ENCODE assay signal across 8 cellular contexts in genomic region chr16:89167425-89167941, GRCh38. TPM values are rescaled to one million over a fixed set of nuclear protein-coding genes. Genes with fewer than 3 reads are reported as not detected.
DNase-seq lines count a peak whose midpoint lies in the region; ATAC-seq, FAIRE-seq and TF ChIP-seq lines count a peak whose summit lies in the region.

No MANE protein-coding gene starts in this region.

- no peak overlapping the region for H4K91ac ChIP-seq in H1 (replicated peaks; ENCODE audit: insufficient read length, low read length)

- no peak overlapping the region for H3K23ac ChIP-seq in H1 (ENCODE audit: insufficient read length)

- H2BK5ac ChIP-seq in H1 (ENCODE audit: low read depth, low read length), result peak overlapping the region; percentile 90; the same call in 1 of the 2 replicates

- H3K4me3 ChIP-seq in BE2C (ENCODE audit: low read depth, low read length), result no peak overlapping the region
- no peak overlapping the region for H3K4me3 ChIP-seq in HEK293 (ENCODE audit: low read depth, low read length)
- H3K4me3 ChIP-seq in H1 (ENCODE audit: extremely low read depth in 1 of 4, insufficient read depth in 2 of 4, low read depth in 3 of 4, low read length in 4 of 4), result peak overlapping the region in 1 of 4 experiments; percentile 13; a peak in 1 of 8 replicates

- peak; percentile 97 for DNase-seq in BE2C
- peak; percentile 24 for DNase-seq in NCI-H82 treated with DMSO at 0.1 percent for 48 hours (lab: John Stamatoyannopoulos, UW; ENCODE audit: unreplicated experiment)
- DNase-seq in activated CD8-positive, alpha-beta memory T cell treated with anti-CD3 and anti-CD28 coated beads for 1 hour (ENCODE audit: extremely low read depth in 1 of 2, low read depth in 1 of 2), result peak; percentile 51 to 80
- peak; percentile 81 to 99 for DNase-seq in H1 (ENCODE audit: low read depth in 1 of 2, low spot score in 2 of 2)
- DNase-seq in mesenteric fat pad (ENCODE audit: low spot score), result peak; percentile 94
- DNase-seq in stimulated activated CD8-positive, alpha-beta memory T cell treated with anti-CD3 and anti-CD28 coated beads, Interleukin-2, amount 100 ng/mL, for 1 hour (ENCODE audit: low read depth in 2 of 2), result peak; percentile 70 to 75

- no peaks in the 10 kb centered on the region for H3K36me3 ChIP-seq in BE2C
- no peaks in the 10 kb centered on the region for H3K36me3 ChIP-seq in HEK293 (ENCODE audit: control insufficient read depth in 2 of 2, insufficient read depth in 1 of 2, low read length in 2 of 2)
- H3K36me3 ChIP-seq in H1 (ENCODE audit: control insufficient read depth in 2 of 4, insufficient read depth in 4 of 4, low read length in 3 of 4), result no peaks in the 10 kb centered on the region

- peaks cover 7% of the 10 kb centered on the region for H3K4me1 ChIP-seq in BE2C
- H3K4me1 ChIP-seq in HEK293 (ENCODE audit: control insufficient read depth, insufficient read depth, low read length), result peaks cover 3% of the 10 kb centered on the region; the same call in 1 of the 2 replicates
- H3K4me1 ChIP-seq in H1 (replicated peaks in 1 of 4; ENCODE audit: control insufficient read depth in 3 of 4, insufficient read depth in 4 of 4, low read length in 3 of 4), result peaks cover 0 to 19% (median 13%) of the 10 kb centered on the region in 4 experiments; a peak in 6 of 7 replicates

- no peak overlapping the region for H3K9ac ChIP-seq in H1 (replicated peaks in 1 of 4; ENCODE audit: extremely low read depth in 1 of 4, low read depth in 3 of 4, low read length in 3 of 4)

- TF ChIP-seq POLR2A in H1 (IDR thresholded peaks at IDR 0.05; ENCODE audit: control extremely low read depth in 1 of 2, low read depth in 2 of 2, low read length in 2 of 2), result no peak

- H3K79me2 ChIP-seq in H1 (ENCODE audit: control insufficient read depth in 1 of 2, insufficient read depth in 2 of 2, low read length in 2 of 2), result no peaks in the 10 kb centered on the region

- H2BK120ac ChIP-seq in H1 (replicated peaks; ENCODE audit: low read depth, low read length), result no peak overlapping the region

- H3K27me3 ChIP-seq in BE2C (peaks cover 37% of the 10 kb centered on the region), H1 (replicated peaks in 1 of 4; ENCODE audit: control insufficient read depth in 3 of 4, extremely low read depth in 1 of 4, insufficient read depth in 3 of 4, low read length in 3 of 4) (peaks cover 0 to 6% (median 3%) of the 10 kb centered on the region in 4 experiments; a peak in 3 of 7 replicates)

- H4K5ac ChIP-seq in H1 (ENCODE audit: insufficient read length, low read depth, low read length), result no peak overlapping the region

- no peak overlapping the region for H2AK5ac ChIP-seq in H1 (ENCODE audit: low read depth, low read length)

- no peak overlapping the region for H3K14ac ChIP-seq in H1 (ENCODE audit: insufficient read length)

- peak overlapping the region; percentile 44 for H3K4ac ChIP-seq in H1 (replicated peaks; ENCODE audit: insufficient read length, low read depth, low read length)

- TF ChIP-seq CTCF in BE2C (IDR thresholded peaks at IDR 0.05; ENCODE audit: low read depth, low read length) (peak; percentile 74), HEK293 (tag by site-specific recombination; IDR thresholded peaks at IDR 0.05) (peak; percentile 96), H1 (IDR thresholded peaks at IDR 0.05; ENCODE audit: control extremely low read depth in 1 of 3, insufficient read depth in 1 of 3, low read depth in 1 of 3, low read length in 3 of 3) (peak; percentile 64 to 94 (median 93))

- 0 out of 2 replicates have a peak overlapping the region, but pooled peaks have one; percentile 88 for H2BK15ac ChIP-seq in H1 (ENCODE audit: low read length)

- CTCF ChIA-PET in HEK293 (lab: Yijun Ruan, JAX), result interaction anchor here (0.6 to 1.7 kb wide), 31 partner anchors 10 to 718 kb away, joined by 3 to 19 read pairs (median 3); partner anchors contain the start of genes APRT and ZNF778
- CTCF ChIA-PET in H1 (lab: Charles Lee; ENCODE audit: partially characterized antibody), result interaction anchor here (0.6 to 2.2 kb wide), 55 partner anchors 11 to 496 kb away, joined by 3 to 14 read pairs (median 4); partner anchors contain the start of genes ACSF3, CDT1, PABPN1L and ZNF778

- H3K79me1 ChIP-seq in H1 (ENCODE audit: low read depth, low read length), result no peaks in the 10 kb centered on the region

- H4K20me1 ChIP-seq in H1 (replicated peaks in 1 of 2; ENCODE audit: control insufficient read depth in 1 of 2, insufficient read depth in 2 of 2, low read length in 2 of 2), result peaks cover 0 to 3% of the 10 kb centered on the region in 2 experiments

- no peaks in the 10 kb centered on the region for H3K9me3 ChIP-seq in BE2C
- H3K9me3 ChIP-seq in HEK293 (ENCODE audit: control insufficient read depth, insufficient read depth, low read depth, low read length), result no peaks in the 10 kb centered on the region
- H3K9me3 ChIP-seq in H1 (ENCODE audit: insufficient read depth in 2 of 2, low read depth in 1 of 2, low read length in 1 of 2), result no peaks in the 10 kb centered on the region

- WGBS in H1 (ENCODE audit: extremely low coverage in 1 of 2, insufficient coverage in 1 of 2, insufficient read length in 1 of 2, insufficient replicate concordance in 2 of 2, low coverage in 1 of 2, low lambda C conversion rate in 2 of 2, missing lambda C conversion rate in 1 of 2), 2 experiments, result 25% methylated on average over 14 of the region's 18 CpGs; no CpG with 5 or more reads in 1 of the 2 experiments

- POLR2A ChIA-PET in HEK293 (lab: Yijun Ruan, JAX), result interaction anchor here (0.8 to 2.2 kb wide), 4 partner anchors 25 to 358 kb away, joined by 3 to 15 read pairs (median 4); partner anchors contain the start of genes APRT and ZNF778
- POLR2A ChIA-PET in H1 (lab: Charles Lee; ENCODE audit: partially characterized antibody), result interaction anchor here (0.5 to 1.8 kb wide), 4 partner anchors 13 to 577 kb away, joined by 3 to 7 read pairs (median 4); no protein-coding TSS in a partner anchor

- no peak for ATAC-seq in HG03521 (IDR thresholded peaks at IDR 0.05; ENCODE audit: unreplicated experiment)

- H2AFZ ChIP-seq in H1 (ENCODE audit: low read length), result no peak overlapping the region

- H4K8ac ChIP-seq in H1 (ENCODE audit: extremely low read depth, insufficient read depth, low read length), result peak overlapping the region; percentile 90; the same call in 1 of the 2 replicates

- peaks cover 5% of the 10 kb centered on the region for H3K23me2 ChIP-seq in H1 (ENCODE audit: low read depth, low read length)

- no peak overlapping the region for H2BK20ac ChIP-seq in H1 (ENCODE audit: low read length)

- no peak for TF ChIP-seq EP300 in H1 (IDR thresholded peaks at IDR 0.05; ENCODE audit: borderline replicate concordance in 1 of 2, low read depth in 2 of 2, low read length in 2 of 2)

- peak overlapping the region; percentile 97 for H2BK12ac ChIP-seq in H1 (ENCODE audit: low read depth, low read length)

- no peak overlapping the region for H3K56ac ChIP-seq in H1 (replicated peaks; ENCODE audit: insufficient read length, low read depth, low read length)

- peak overlapping the region; percentile 81 for H3K18ac ChIP-seq in H1 (ENCODE audit: extremely low read depth, low read length)

- peak; percentile 96 for TF ChIP-seq RAD21 in H1 (IDR thresholded peaks at IDR 0.05 in 1 of 2, conservative IDR thresholded peaks at IDR 0.05 in 1 of 2; ENCODE audit: low read depth in 2 of 2, low read length in 2 of 2)

- FAIRE-seq in H1 (lab: Jason Lieb, UNC), result no peak

- H3K27ac ChIP-seq in HEK293 (ENCODE audit: extremely low read depth, low read depth, low read length), result peak overlapping the region; percentile 36; the same call in 1 of the 2 replicates
- peak overlapping the region; percentile 19; the same call in 1 of the 2 replicates for H3K27ac ChIP-seq in H1 (ENCODE audit: low read depth, low read length)

- H3K4me2 ChIP-seq in H1 (ENCODE audit: insufficient read depth in 1 of 2, low read depth in 2 of 2, low read length in 2 of 2), result peak overlapping the region in 1 of 2 experiments; percentile 51; a peak in 3 of 4 replicates

TF ChIP-seq in H1, 55 proteins besides CTCF, POLR2A, EP300 and RAD21 (continues in another document):
- TF ChIP-seq CHD1 (IDR thresholded peaks at IDR 0.05; ENCODE audit: low read depth, low read length), result no peak

RNA-seq across cellular contexts. Expression of gene CDH15, which starts 4.1 kb away (rescaled TPM):
- not detected for polyA plus RNA-seq in BE2C (2012; ENCODE audit: insufficient read depth, insufficient read length, low read depth)
- total RNA-seq in H1 (2021; fragmentation: NEBNext Ultra II Directional; extraction: Animal tissue kit (Norgen Biotek cat#: 25700)), result 0.65 and 0.82 TPM in 2 replicates
- 0.50 and 0.60 TPM in 2 replicates for polyA plus RNA-seq in H1 (2011; rRNA removed)
- polyA plus RNA-seq in H1 (2011; cell fraction: cytosol; rRNA removed), result 0.59 TPM
- 1.0 TPM for polyA plus RNA-seq in H1 (2011; cell fraction: nucleus; rRNA removed)
- polyA plus RNA-seq in H1 (2012, experiment 1 of 2), result 0.33 to 0.53 TPM (median 0.35 TPM) in 4 replicates
- polyA plus RNA-seq in H1 (2012, experiment 2 of 2), result 0.35 TPM
- 0.65 TPM for polyA plus RNA-seq in H1 (2013, experiment 1 of 2)
- 0.57 TPM for polyA plus RNA-seq in H1 (2013, experiment 2 of 2)
- polyA minus RNA-seq in H1 (2011; rRNA and poly(A)+ RNA removed), result 0.07 TPM in 1 of 2 replicates, not detected in the other
- polyA minus RNA-seq in H1 (2011; cell fraction: cytosol; rRNA and poly(A)+ RNA removed), result 0.73 TPM
- 0.60 TPM for polyA minus RNA-seq in H1 (2011; cell fraction: nucleus; rRNA and poly(A)+ RNA removed)
- total RNA-seq in mesenteric fat pad, result not detected

RNA-seq across cellular contexts. Expression of gene SLC22A31, which starts 32.9 kb away (rescaled TPM):
- not detected for polyA plus RNA-seq in BE2C (2012; ENCODE audit: insufficient read depth, insufficient read length, low read depth)
- 10.6 and 11.1 TPM in 2 replicates for total RNA-seq in H1 (2021; fragmentation: NEBNext Ultra II Directional; extraction: Animal tissue kit (Norgen Biotek cat#: 25700))
- polyA plus RNA-seq in H1 (2011; rRNA removed), result 7.7 and 7.9 TPM in 2 replicates
- polyA plus RNA-seq in H1 (2011; cell fraction: cytosol; rRNA removed), result 6.7 TPM
- 50.6 TPM for polyA plus RNA-seq in H1 (2011; cell fraction: nucleus; rRNA removed)
- polyA plus RNA-seq in H1 (2012, experiment 1 of 2), result 5.9 to 13.0 TPM (median 10.2 TPM) in 4 replicates
- polyA plus RNA-seq in H1 (2012, experiment 2 of 2), result 5.9 TPM
- polyA plus RNA-seq in H1 (2013, experiment 1 of 2), result 7.2 TPM
- 7.0 TPM for polyA plus RNA-seq in H1 (2013, experiment 2 of 2)
- polyA minus RNA-seq in H1 (2011; rRNA and poly(A)+ RNA removed), result 1.2 and 2.6 TPM in 2 replicates
- 3.0 TPM for polyA minus RNA-seq in H1 (2011; cell fraction: cytosol; rRNA and poly(A)+ RNA removed)
- polyA minus RNA-seq in H1 (2011; cell fraction: nucleus; rRNA and poly(A)+ RNA removed), result 10.6 TPM
- total RNA-seq in mesenteric fat pad, result 0.35 TPM

RNA-seq across cellular contexts. Expression of gene ZNF778, which starts 50.0 kb away (rescaled TPM):
- polyA plus RNA-seq in BE2C (2012; ENCODE audit: insufficient read depth, insufficient read length, low read depth), result 9.2 TPM
- total RNA-seq in H1 (2021; fragmentation: NEBNext Ultra II Directional; extraction: Animal tissue kit (Norgen Biotek cat#: 25700)), result 19.8 and 21.9 TPM in 2 replicates
- polyA plus RNA-seq in H1 (2011; rRNA removed), result 8.6 and 9.5 TPM in 2 replicates
- polyA plus RNA-seq in H1 (2011; cell fraction: cytosol; rRNA removed), result 8.3 TPM
- polyA plus RNA-seq in H1 (2011; cell fraction: nucleus; rRNA removed), result 11.0 TPM
- polyA plus RNA-seq in H1 (2012, experiment 1 of 2), result 8.9 to 11.6 TPM (median 10.6 TPM) in 4 replicates
- polyA plus RNA-seq in H1 (2012, experiment 2 of 2), result 0.62 TPM
- 11.3 TPM for polyA plus RNA-seq in H1 (2013, experiment 1 of 2)
- polyA plus RNA-seq in H1 (2013, experiment 2 of 2), result 10.3 TPM
- polyA minus RNA-seq in H1 (2011; rRNA and poly(A)+ RNA removed), result 30.1 and 31.7 TPM in 2 replicates
- polyA minus RNA-seq in H1 (2011; cell fraction: cytosol; rRNA and poly(A)+ RNA removed), result 26.0 TPM
- polyA minus RNA-seq in H1 (2011; cell fraction: nucleus; rRNA and poly(A)+ RNA removed), result 19.5 TPM
- 11.7 TPM for total RNA-seq in mesenteric fat pad

Comparison
In these comparisons a context has a peak if more than half of its experiments do, and no peak if none do; other contexts are left out.
1. DNase-seq: peak in every context shown above with its lines; median percentile 97 in BE2C; 94 in mesenteric fat pad; 90 in H1; 72 in stimulated activated CD8-positive, alpha-beta memory T cell treated with anti-CD3 and anti-CD28 coated beads, Interleukin-2, amount 100 ng/mL, for 1 hour; 66 in activated CD8-positive, alpha-beta memory T cell treated with anti-CD3 and anti-CD28 coated beads for 1 hour; 24 in NCI-H82 treated with DMSO at 0.1 percent for 48 hours.